In genomic region chr1:39900662-39901485, GRCh38 we compare ENCODE assay signal across 8 cellular contexts. TPM values are rescaled to one million over a fixed set of nuclear protein-coding genes. Genes with fewer than 3 reads are reported as not detected.
DNase-seq lines count a peak whose midpoint lies in the region; ATAC-seq and TF ChIP-seq lines count a peak whose summit lies in the region.

No MANE protein-coding gene starts in this region.

- 2% methylated on average over 58 of the region's 68 CpGs for WGBS in prostate gland

- H3K9me3 ChIP-seq in HUES6 (ENCODE audit: control insufficient read depth, insufficient read depth, low read depth, low read length) (no peaks in the 10 kb centered on the region), prostate gland (no peaks in the 10 kb centered on the region)

- POLR2A ChIA-PET in activated CD8-positive, alpha-beta T cell treated with anti-CD3 and anti-CD28 coated beads for 36 hours (lab: Charles Lee), result interaction anchor here (0.7 kb wide), 1 partner anchor 139 kb away, joined by 4 read pairs; no protein-coding TSS in a partner anchor

- H3K4me3 Mint-ChIP-seq in activated CD8-positive, alpha-beta T cell treated with anti-CD3 and anti-CD28 coated beads for 36 hours, result peak overlapping the region; percentile 50
- H3K4me3 Mint-ChIP-seq in glutamatergic neuron (ENCODE audit: unreplicated experiment), result peak overlapping the region; percentile 91

- H3K27me3 Mint-ChIP-seq in activated CD8-positive, alpha-beta T cell treated with anti-CD3 and anti-CD28 coated beads for 36 hours, result peaks cover 52% of the 10 kb centered on the region
- H3K27me3 Mint-ChIP-seq in glutamatergic neuron (ENCODE audit: unreplicated experiment), result peaks cover 27% of the 10 kb centered on the region

- intact Hi-C loops in activated CD8-positive, alpha-beta T cell treated with anti-CD3 and anti-CD28 coated beads for 36 hours (cut with micrococcal nuclease), result loop anchor here (5.0 kb wide), 1 partner anchor 84 kb away; no protein-coding TSS in a partner anchor
- intact Hi-C loops in prostate gland (cut with DNase I), result no loop called here

- H3K27me3 ChIP-seq in HUES6 (ENCODE audit: control insufficient read depth, insufficient read depth, low read length) (peaks cover 22% of the 10 kb centered on the region), prostate gland (replicated peaks; ENCODE audit: insufficient read depth) (no peaks in the 10 kb centered on the region)

- peaks cover 47% of the 10 kb centered on the region for H3K4me1 ChIP-seq in HUES6 (ENCODE audit: control insufficient read depth, insufficient read depth, low read length)
- no peaks in the 10 kb centered on the region for H3K4me1 ChIP-seq in prostate gland (replicated peaks)

- H3K36me3 ChIP-seq in HUES6 (ENCODE audit: control insufficient read depth, insufficient read depth, low read length), result peaks cover 3% of the 10 kb centered on the region; the same call in 1 of the 2 replicates
- no peaks in the 10 kb centered on the region for H3K36me3 ChIP-seq in prostate gland

- no peaks in the 10 kb centered on the region for H3K9me3 Mint-ChIP-seq in activated CD8-positive, alpha-beta T cell treated with anti-CD3 and anti-CD28 coated beads for 36 hours
- peaks cover 29% of the 10 kb centered on the region for H3K9me3 Mint-ChIP-seq in glutamatergic neuron (ENCODE audit: unreplicated experiment)

- no peaks in the 10 kb centered on the region for H3K36me3 Mint-ChIP-seq in activated CD8-positive, alpha-beta T cell treated with anti-CD3 and anti-CD28 coated beads for 36 hours (ENCODE audit: low read depth)
- no peaks in the 10 kb centered on the region for H3K36me3 Mint-ChIP-seq in glutamatergic neuron (ENCODE audit: unreplicated experiment)

- no peak for TF ChIP-seq CTCF in activated CD8-positive, alpha-beta T cell treated with anti-CD3 and anti-CD28 coated beads for 36 hours (IDR thresholded peaks at IDR 0.05)
- TF ChIP-seq CTCF in glutamatergic neuron (IDR thresholded peaks at IDR 0.05; ENCODE audit: partially characterized antibody, unreplicated experiment) (no peak), prostate gland (IDR thresholded peaks at IDR 0.05) (no peak)

- peak overlapping the region; percentile 82 for H3K9ac ChIP-seq in HUES6 (ENCODE audit: low read length)

- peak; percentile 58 for DNase-seq in GM03348 (ENCODE audit: low spot score)
- no peak for DNase-seq in activated CD8-positive, alpha-beta T cell treated with anti-CD3 and anti-CD28 coated beads for 36 hours
- DNase-seq in glutamatergic neuron, result peak; percentile 71
- DNase-seq in prostate gland (ENCODE audit: low spot score), result peak; percentile 32
- DNase-seq in COLO829 (ENCODE audit: low spot score), result no peak
- no peak for DNase-seq in ureter (ENCODE audit: low spot score)

- peak overlapping the region; percentile 92 for H3K4me3 ChIP-seq in HUES6 (ENCODE audit: low read depth, low read length)
- H3K4me3 ChIP-seq in prostate gland, result peak overlapping the region; percentile 61 to 81

- CTCF ChIA-PET in activated CD8-positive, alpha-beta T cell treated with anti-CD3 and anti-CD28 coated beads for 36 hours (lab: Charles Lee), result interaction anchor here (0.8 to 3.7 kb wide), 16 partner anchors 10 to 85 kb away, joined by 3 to 35 read pairs (median 10); partner anchors contain the start of gene TRIT1

- H3K27ac ChIP-seq in HUES6 (ENCODE audit: low read depth, low read length), result peak overlapping the region; percentile 13; the same call in 1 of the 2 replicates
- peak overlapping the region; percentile 66 to 82 for H3K27ac ChIP-seq in prostate gland

- no peak for TF ChIP-seq POLR2A in prostate gland (IDR thresholded peaks at IDR 0.05)

- no peak for ATAC-seq in activated CD8-positive, alpha-beta T cell treated with anti-CD3 and anti-CD28 coated beads for 36 hours
- no peak for ATAC-seq in HG03175 (IDR thresholded peaks at IDR 0.05; ENCODE audit: unreplicated experiment)

- no peaks in the 10 kb centered on the region for H3K4me1 Mint-ChIP-seq in activated CD8-positive, alpha-beta T cell treated with anti-CD3 and anti-CD28 coated beads for 36 hours (ENCODE audit: low read depth)
- H3K4me1 Mint-ChIP-seq in glutamatergic neuron (ENCODE audit: low read depth, unreplicated experiment), result peaks cover 36% of the 10 kb centered on the region

- no peak overlapping the region for H3K27ac Mint-ChIP-seq in activated CD8-positive, alpha-beta T cell treated with anti-CD3 and anti-CD28 coated beads for 36 hours
- H3K27ac Mint-ChIP-seq in glutamatergic neuron (ENCODE audit: unreplicated experiment), result peak overlapping the region; percentile 91

RNA-seq across cellular contexts. Expression of gene MYCL, which starts 0.8 kb away (rescaled TPM):
- total RNA-seq in activated CD8-positive, alpha-beta T cell treated with anti-CD3 and anti-CD28 coated beads for 36 hours, result under 1 TPM; 0.13 to 0.20 TPM
- total RNA-seq in glutamatergic neuron (ENCODE audit: unreplicated experiment) (97.7 TPM), prostate gland (10 to 100 TPM; 14.5 to 19.7 TPM), ureter (84.3 TPM)

RNA-seq across cellular contexts. Expression of gene TRIT1, which starts 17.6 kb away (rescaled TPM):
- total RNA-seq in activated CD8-positive, alpha-beta T cell treated with anti-CD3 and anti-CD28 coated beads for 36 hours, result 10 to 100 TPM; 34.2 to 34.5 TPM
- total RNA-seq in glutamatergic neuron (ENCODE audit: unreplicated experiment) (35.5 TPM), prostate gland (10 to 100 TPM; 23.2 to 35.5 TPM), ureter (54.0 TPM)

RNA-seq across cellular contexts. Expression of gene MFSD2A, which starts 54.1 kb away (rescaled TPM):
- 10 to 100 TPM; 15.0 to 19.3 TPM for total RNA-seq in activated CD8-positive, alpha-beta T cell treated with anti-CD3 and anti-CD28 coated beads for 36 hours
- total RNA-seq in glutamatergic neuron (ENCODE audit: unreplicated experiment) (5.6 TPM), prostate gland (100 to 1,000 TPM in 1 of 2 donors, 1 to 10 TPM in 1; 1.1 to 135 TPM), ureter (28.5 TPM)

Comparison
In these comparisons a context has a peak if more than half of its experiments do, and no peak if none do; other contexts are left out.
1. DNase-seq: peak in GM03348 (single experiment), glutamatergic neuron (single experiment) and prostate gland (single experiment); none in activated CD8-positive, alpha-beta T cell treated with anti-CD3 and anti-CD28 coated beads for 36 hours (single experiment), COLO829 (single experiment) and ureter (single experiment).
2. RNA of gene MYCL, which starts 0.8 kb away (total RNA-seq): 97.7 TPM in glutamatergic neuron (single experiment), 84.3 TPM in ureter (single experiment) and 14.5 to 19.7 TPM in prostate gland; 0.13 to 0.20 TPM in activated CD8-positive, alpha-beta T cell treated with anti-CD3 and anti-CD28 coated beads for 36 hours; every median in the first group is over 10 times any median in the second.